ENCODE assay signal across 18 cellular contexts in the genomic region with DNA sequence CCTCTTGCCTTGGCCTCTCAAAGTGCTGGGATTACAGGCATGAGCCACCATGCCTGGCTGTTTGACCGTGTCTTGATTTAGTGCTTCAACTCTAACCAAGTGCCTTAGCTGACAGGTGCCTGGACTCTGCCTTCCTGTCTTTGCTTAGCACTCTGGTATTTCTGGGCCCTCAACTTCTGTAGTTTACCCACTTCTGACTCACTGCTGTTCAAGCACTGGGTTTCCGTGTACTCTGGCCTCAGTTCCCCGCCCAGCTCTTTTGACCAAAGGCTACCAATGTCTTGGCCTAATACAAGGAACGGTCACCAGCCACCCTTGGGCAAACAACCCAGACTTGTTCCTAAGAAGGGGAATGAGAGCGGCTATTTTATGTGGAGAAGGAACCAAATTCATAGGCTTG. TPM values are rescaled to one million over a fixed set of nuclear protein-coding genes. Genes with fewer than 3 reads are reported as not detected.
A peak's percentile ranks its signal among the peaks of the same experiment; 100 is the strongest.
DNase-seq lines count a peak whose midpoint lies in the region; ATAC-seq and TF ChIP-seq lines count a peak whose summit lies in the region.
"Had no signal": no experiment of that assay in that cellular context is flagged by ENCODE, and none has a peak within 500 bp of the region (broad histone marks: within the 10 kb centered on the region; RNA-seq: fewer than 3 reads in every experiment).

No MANE protein-coding gene starts in this region.

- ATAC-seq in Right ventricle myocardium inferior (no peak), lower lobe of right lung (peak; percentile 94 to 97), upper lobe of right lung (peak; percentile 97), GM21367 (IDR thresholded peaks at IDR 0.05; ENCODE audit: unreplicated experiment) (no peak), GM19455 (IDR thresholded peaks at IDR 0.05; ENCODE audit: unreplicated experiment) (no peak), left lobe of liver (no peak)
- ATAC-seq: stimulated activated naive B cell treated with anti-CD40 and anti-IgM and Interleukin-4, amounts not matched to agents 10 μg/mL and 1 μg/mL and 100 μg/mL, for 72 hours had no signal

- DNase-seq in cardiac septum (ENCODE audit: low spot score) (peak; percentile 33), Right ventricle myocardium inferior (ENCODE audit: missing footprints) (no peak), chondrocyte (ENCODE audit: low spot score) (peak; percentile 39), lower lobe of right lung (peak; percentile 82), upper lobe of right lung (peak; percentile 81), left lobe of liver (ENCODE audit: low spot score) (no peak)
- DNase-seq: activated CD4-positive, alpha-beta T cell treated with anti-CD3 and anti-CD28 coated beads, Interleukin-2, amount 10 ng/mL, durations not matched to agents 7 days and 5 days; activated naive CD4-positive, alpha-beta T cell treated with anti-CD3 and anti-CD28 coated beads for 36 hours; NCI-H1417; NCI-H2227 treated with DMSO at 0.1 percent for 48 hours; stimulated activated naive B cell treated with anti-CD40 and anti-IgM and Interleukin-4, amounts not matched to agents 10 μg/mL and 1 μg/mL and 100 μg/mL, for 72 hours; uterus had no signal

- H3K36me3 ChIP-seq in lower lobe of right lung: no peaks in the 10 kb centered on the region
- no peaks in the 10 kb centered on the region for H3K36me3 ChIP-seq in upper lobe of right lung
- H3K36me3 ChIP-seq: uterus had no signal

- no peaks in the 10 kb centered on the region for H3K27me3 Mint-ChIP-seq in chondrocyte (ENCODE audit: low read depth)
- H3K27me3 Mint-ChIP-seq: activated CD4-positive, alpha-beta T cell treated with anti-CD3 and anti-CD28 coated beads, Interleukin-2, amount 10 ng/mL, durations not matched to agents 7 days and 5 days; stimulated activated naive B cell treated with anti-CD40 and anti-IgM and Interleukin-4, amounts not matched to agents 10 μg/mL and 1 μg/mL and 100 μg/mL, for 72 hours had no signal

- intact Hi-C loops in cardiac septum (cut with DNase I) (no loop called here), Right ventricle myocardium inferior (cut with DNase I) (no loop called here), lower lobe of right lung (cut with DNase I) (no loop called here), upper lobe of right lung (cut with DNase I) (no loop called here)

- no peaks in the 10 kb centered on the region for H3K9me3 ChIP-seq in lower lobe of right lung
- no peaks in the 10 kb centered on the region for H3K9me3 ChIP-seq in upper lobe of right lung
- H3K9me3 ChIP-seq: uterus had no signal

- peaks cover 3% of the 10 kb centered on the region for H3K4me1 Mint-ChIP-seq in chondrocyte (ENCODE audit: low read depth)
- H3K4me1 Mint-ChIP-seq: stimulated activated naive B cell treated with anti-CD40 and anti-IgM and Interleukin-4, amounts not matched to agents 10 μg/mL and 1 μg/mL and 100 μg/mL, for 72 hours had no signal

- H3K27me3 ChIP-seq in lower lobe of right lung (ENCODE audit: low read depth) (no peaks in the 10 kb centered on the region), upper lobe of right lung (no peaks in the 10 kb centered on the region)
- H3K27me3 ChIP-seq: uterus had no signal

- H3K36me3 Mint-ChIP-seq in chondrocyte (ENCODE audit: low read depth): no peaks in the 10 kb centered on the region
- H3K36me3 Mint-ChIP-seq: CD14-positive monocyte; stimulated activated naive B cell treated with anti-CD40 and anti-IgM and Interleukin-4, amounts not matched to agents 10 μg/mL and 1 μg/mL and 100 μg/mL, for 72 hours had no signal

- H3K4me1 ChIP-seq in lower lobe of right lung: no peaks in the 10 kb centered on the region
- no peaks in the 10 kb centered on the region for H3K4me1 ChIP-seq in upper lobe of right lung
- H3K4me1 ChIP-seq: uterus had no signal

- H3K27ac ChIP-seq in lower lobe of right lung: peak overlapping the region; percentile 21
- H3K27ac ChIP-seq in upper lobe of right lung: no peak overlapping the region
- H3K27ac ChIP-seq: KMS-11, parathyroid adenoma, SK-N-MC, uterus had no signal

- no peak for TF ChIP-seq CTCF in chondrocyte (IDR thresholded peaks at IDR 0.05)
- TF ChIP-seq CTCF in lower lobe of right lung (IDR thresholded peaks at IDR 0.05): no peak
- TF ChIP-seq CTCF in upper lobe of right lung (IDR thresholded peaks at IDR 0.05): no peak

- no peak overlapping the region for H3K27ac Mint-ChIP-seq in chondrocyte (ENCODE audit: unreplicated experiment)
- H3K27ac Mint-ChIP-seq: activated CD4-positive, alpha-beta T cell treated with anti-CD3 and anti-CD28 coated beads, Interleukin-2, amount 10 ng/mL, durations not matched to agents 7 days and 5 days; activated naive CD4-positive, alpha-beta T cell treated with anti-CD3 and anti-CD28 coated beads for 36 hours; stimulated activated naive B cell treated with anti-CD40 and anti-IgM and Interleukin-4, amounts not matched to agents 10 μg/mL and 1 μg/mL and 100 μg/mL, for 72 hours had no signal

- H3K9me3 Mint-ChIP-seq in chondrocyte (ENCODE audit: low read depth): no peaks in the 10 kb centered on the region
- H3K9me3 Mint-ChIP-seq: activated CD4-positive, alpha-beta T cell treated with anti-CD3 and anti-CD28 coated beads, Interleukin-2, amount 10 ng/mL, durations not matched to agents 7 days and 5 days; activated naive CD4-positive, alpha-beta T cell treated with anti-CD3 and anti-CD28 coated beads for 36 hours; stimulated activated naive B cell treated with anti-CD40 and anti-IgM and Interleukin-4, amounts not matched to agents 10 μg/mL and 1 μg/mL and 100 μg/mL, for 72 hours had no signal

- H3K4me3 ChIP-seq in lower lobe of right lung (no peak overlapping the region), upper lobe of right lung (no peak overlapping the region)
- H3K4me3 ChIP-seq: SK-N-MC, uterus had no signal

- H3K4me3 Mint-ChIP-seq in chondrocyte (ENCODE audit: unreplicated experiment): no peak overlapping the region
- H3K4me3 Mint-ChIP-seq: activated CD4-positive, alpha-beta T cell treated with anti-CD3 and anti-CD28 coated beads, Interleukin-2, amount 10 ng/mL, durations not matched to agents 7 days and 5 days; activated naive CD4-positive, alpha-beta T cell treated with anti-CD3 and anti-CD28 coated beads for 36 hours; CD14-positive monocyte; stimulated activated naive B cell treated with anti-CD40 and anti-IgM and Interleukin-4, amounts not matched to agents 10 μg/mL and 1 μg/mL and 100 μg/mL, for 72 hours had no signal

RNA-seq across cellular contexts. Expression of a gene that starts 35.7 kb away (rescaled TPM):
- 1.5 TPM for total RNA-seq in cardiac septum
- 3.1 TPM for total RNA-seq in Right ventricle myocardium inferior
- 26.2 to 46.3 TPM (median 29.3 TPM) in 3 replicates for total RNA-seq in chondrocyte
- total RNA-seq in lower lobe of right lung: 44.2 TPM
- 39.5 TPM for total RNA-seq in upper lobe of right lung
- 12.8 TPM for total RNA-seq in left lobe of liver

Comparison
In these comparisons a context has a peak if more than half of its experiments do, and no peak if none do; other contexts are left out.
1. DNase-seq: peak in cardiac septum (single experiment), chondrocyte (single experiment), lower lobe of right lung (single experiment) and upper lobe of right lung (single experiment); none in Right ventricle myocardium inferior (single experiment) and left lobe of liver (single experiment).
2. ATAC-seq: peak in lower lobe of right lung (2 of 2) and upper lobe of right lung (single experiment); none in Right ventricle myocardium inferior (single experiment), GM21367 (single experiment), GM19455 (single experiment) and left lobe of liver (single experiment).